In genomic region chr11:120511116-120511803, GRCh38 we compare ENCODE assay signal across 8 cellular contexts. TPM values are rescaled to one million over a fixed set of nuclear protein-coding genes. Genes with fewer than 3 reads are reported as not detected.
A peak's percentile ranks its signal among the peaks of the same experiment; 100 is the strongest.
DNase-seq lines count a peak whose midpoint lies in the region; ATAC-seq and TF ChIP-seq lines count a peak whose summit lies in the region.

Gene GRIK4 (plus strand): TSS chr11:120511748. CDS start chr11:120660319, 148,571 bp downstream.

- no peak within 1 kb of the TSS for H3K4me3 ChIP-seq in KMS-11 (IDR thresholded peaks at IDR 0.05; ENCODE audit: insufficient read depth, low read depth, low read length)

- H3K36me3 ChIP-seq in KMS-11 (ENCODE audit: insufficient read depth) = no peaks in the 10 kb centered on the region

- H3K9ac ChIP-seq in KMS-11 = no peak within 1 kb of the TSS

- no peak within 1 kb of the TSS; the same call in 1 of the 2 replicates for H2AFZ ChIP-seq in KMS-11 (ENCODE audit: low read depth)

- DNase-seq in DMS53 (lab: John Stamatoyannopoulos, UW) (peak; percentile 90), RWPE1 (ENCODE audit: low spot score) (peak; percentile 88), foreskin keratinocyte (peak; percentile 5 to 40), non-pigmented ciliary epithelial cell (ENCODE audit: low read depth) (peak; percentile 11), substantia nigra (lab: John Stamatoyannopoulos, UW) (peak in 48 of 49 donors; percentile 23 to 94 (median 75))
- peak; percentile 61 for DNase-seq in activated T-helper 9 cell treated with anti-CD3 and anti-CD28 coated beads, Interleukin-2, amount 50 U/mL, for 16 hours (ENCODE audit: low read depth)

- H3K27me3 ChIP-seq in KMS-11 (ENCODE audit: insufficient read depth, low read depth) (no peaks in the 10 kb centered on the region), foreskin keratinocyte (peaks cover 63% of the 10 kb centered on the region)

- CTCF ChIA-PET in RWPE1 (lab: Yijun Ruan, JAX) = interaction anchor here (0.6 to 4.1 kb wide), 28 partner anchors 9 to 683 kb away, joined by 3 to 61 read pairs (median 3); no protein-coding TSS in a partner anchor

- no peak within 1 kb of the TSS for H3K4me2 ChIP-seq in KMS-11

- TF ChIP-seq CTCF in KMS-11 (conservative IDR thresholded peaks at IDR 0.05; ENCODE audit: low read depth, low read length) (peak; percentile 73), RWPE1 (conservative IDR thresholded peaks at IDR 0.05; ENCODE audit: low read depth) (peak; percentile 87), foreskin keratinocyte (conservative IDR thresholded peaks at IDR 0.05) (peak; percentile 96)

- ATAC-seq in GM21723 (IDR thresholded peaks at IDR 0.05; ENCODE audit: unreplicated experiment) = peak; percentile 89
- peak; percentile 81 for ATAC-seq in foreskin keratinocyte

- H4K20me1 ChIP-seq in KMS-11 (ENCODE audit: insufficient read depth) = no peaks in the 10 kb centered on the region

- H3K27ac ChIP-seq in KMS-11 (no peak within 1 kb of the TSS), RWPE1 (no peak within 1 kb of the TSS), foreskin keratinocyte (no peak within 1 kb of the TSS), substantia nigra (ENCODE audit: low read depth, low read length, poor library complexity, severe bottlenecking) (peak within 1 kb of the TSS; percentile 42)

- H3K79me2 ChIP-seq in KMS-11 (ENCODE audit: insufficient read depth, low read depth) = no peaks in the 10 kb centered on the region

- H3K4me1 ChIP-seq in KMS-11 (ENCODE audit: low read depth, poor library complexity, severe bottlenecking) (no peaks in the 10 kb centered on the region), foreskin keratinocyte (no peaks in the 10 kb centered on the region)

- POLR2A ChIA-PET in RWPE1 (lab: Yijun Ruan, JAX; ENCODE audit: low non-redundant PET) = no interaction called here

RNA-seq across cellular contexts. Expression of gene GRIK4, which starts in this region (rescaled TPM):
- total RNA-seq in foreskin keratinocyte = not detected in 2 replicates
- not detected in 2 replicates for polyA plus RNA-seq in foreskin keratinocyte

Comparison
In these comparisons a context has a peak if more than half of its experiments do, and no peak if none do; other contexts are left out.
1. Peak in DNase-seq and ATAC-seq in foreskin keratinocyte; RNA of the gene not detected or under 1 TPM.
2. DNase-seq: peak in every context shown above with its lines; median percentile 90 in DMS53; 88 in RWPE1; 75 in substantia nigra; 61 in activated T-helper 9 cell treated with anti-CD3 and anti-CD28 coated beads, Interleukin-2, amount 50 U/mL, for 16 hours; 22 in foreskin keratinocyte; 11 in non-pigmented ciliary epithelial cell.